Comparison of ENCODE assay signal across 13 cellular contexts in the genomic region with DNA sequence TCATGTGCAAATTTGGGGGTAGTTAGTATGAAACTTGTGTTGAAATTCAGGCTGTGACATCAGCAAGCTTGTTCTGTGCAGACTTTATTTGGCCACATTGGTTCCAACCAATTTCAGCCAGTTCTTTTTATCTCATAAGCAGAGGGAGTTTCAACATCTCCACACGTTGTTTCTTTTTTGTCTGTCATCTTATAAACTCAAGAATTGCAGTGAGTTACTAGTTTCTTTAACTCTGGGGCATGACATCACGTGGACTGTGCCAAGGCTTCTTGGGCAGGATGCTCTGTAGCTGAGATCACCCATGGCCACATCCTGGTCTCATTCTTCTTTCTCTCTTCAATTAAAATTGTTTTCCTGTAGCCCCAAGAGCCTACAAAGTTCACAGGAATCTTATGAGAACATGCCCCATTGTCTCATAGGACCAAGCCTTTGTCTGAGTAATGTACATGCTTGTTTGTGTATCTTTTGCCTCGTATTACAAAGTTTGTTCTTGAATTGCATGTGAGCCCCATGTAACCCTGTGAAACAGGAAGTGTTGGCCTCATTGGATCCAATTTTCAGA.
A peak's percentile ranks its signal among the peaks of the same experiment; 100 is the strongest.
DNase-seq lines count a peak whose midpoint lies in the region; ATAC-seq and TF ChIP-seq lines count a peak whose summit lies in the region.
"Had no signal": no experiment of that assay in that cellular context is flagged by ENCODE, and none has a peak within 500 bp of the region (broad histone marks: within the 10 kb centered on the region; RNA-seq: fewer than 3 reads in every experiment).

No MANE protein-coding gene starts in this region.

- peak overlapping the region; percentile 65 for H3K27ac Mint-ChIP-seq in chondrocyte (ENCODE audit: unreplicated experiment)
- no peak overlapping the region for H3K27ac Mint-ChIP-seq in activated naive CD8-positive, alpha-beta T cell treated with anti-CD3 and anti-CD28 coated beads, Interleukin-2, amount 50 U/mL, for 24 hours
- H3K27ac Mint-ChIP-seq: naive thymus-derived CD8-positive, alpha-beta T cell; stimulated activated naive CD8-positive, alpha-beta T cell treated with anti-CD3 and anti-CD28 coated beads, Interleukin-15, Interleukin-2, amounts not matched to agents 100 ng/mL and 50 ng/mL, for 24 hours had no signal

- H3K36me3 Mint-ChIP-seq in chondrocyte (ENCODE audit: low read depth) = no peaks in the 10 kb centered on the region
- H3K36me3 Mint-ChIP-seq in activated naive CD8-positive, alpha-beta T cell treated with anti-CD3 and anti-CD28 coated beads, Interleukin-2, amount 50 U/mL, for 24 hours (ENCODE audit: low read depth) = no peaks in the 10 kb centered on the region
- H3K36me3 Mint-ChIP-seq: naive thymus-derived CD8-positive, alpha-beta T cell had no signal

- intact Hi-C loops in left colon (cut with DNase I, micrococcal nuclease) = no loop called here

- no peak for ATAC-seq in activated naive CD8-positive, alpha-beta T cell treated with anti-CD3 and anti-CD28 coated beads, Interleukin-2, amount 50 U/mL, for 24 hours
- no peak for ATAC-seq in left colon
- ATAC-seq in GM19324 (IDR thresholded peaks at IDR 0.05; ENCODE audit: low FRiP score, unreplicated experiment) = no peak
- ATAC-seq: HepG2; naive thymus-derived CD8-positive, alpha-beta T cell had no signal

- H3K4me3 Mint-ChIP-seq in chondrocyte (ENCODE audit: unreplicated experiment) = no peak overlapping the region
- no peak overlapping the region for H3K4me3 Mint-ChIP-seq in activated naive CD8-positive, alpha-beta T cell treated with anti-CD3 and anti-CD28 coated beads, Interleukin-2, amount 50 U/mL, for 24 hours
- H3K4me3 Mint-ChIP-seq: naive thymus-derived CD8-positive, alpha-beta T cell; stimulated activated naive CD8-positive, alpha-beta T cell treated with anti-CD3 and anti-CD28 coated beads, Interleukin-15, Interleukin-2, amounts not matched to agents 100 ng/mL and 50 ng/mL, for 24 hours had no signal

- no peaks in the 10 kb centered on the region for H3K9me3 Mint-ChIP-seq in chondrocyte (ENCODE audit: low read depth)
- H3K9me3 Mint-ChIP-seq in activated naive CD8-positive, alpha-beta T cell treated with anti-CD3 and anti-CD28 coated beads, Interleukin-2, amount 50 U/mL, for 24 hours = no peaks in the 10 kb centered on the region
- H3K9me3 Mint-ChIP-seq: stimulated activated naive CD8-positive, alpha-beta T cell treated with anti-CD3 and anti-CD28 coated beads, Interleukin-15, Interleukin-2, amounts not matched to agents 100 ng/mL and 50 ng/mL, for 24 hours had no signal

- H3K27me3 Mint-ChIP-seq in chondrocyte (ENCODE audit: low read depth) = peaks cover 8% of the 10 kb centered on the region
- H3K27me3 Mint-ChIP-seq in activated naive CD8-positive, alpha-beta T cell treated with anti-CD3 and anti-CD28 coated beads, Interleukin-2, amount 50 U/mL, for 24 hours = peaks cover 3% of the 10 kb centered on the region

- H3K4me1 Mint-ChIP-seq in chondrocyte (ENCODE audit: low read depth) = peaks cover 7% of the 10 kb centered on the region
- H3K4me1 Mint-ChIP-seq in activated naive CD8-positive, alpha-beta T cell treated with anti-CD3 and anti-CD28 coated beads, Interleukin-2, amount 50 U/mL, for 24 hours = no peaks in the 10 kb centered on the region

- no peak for TF ChIP-seq CTCF in AG09319 (IDR thresholded peaks at IDR 0.05; ENCODE audit: low read depth, low read length)
- TF ChIP-seq CTCF in chondrocyte (IDR thresholded peaks at IDR 0.05) = no peak

- peak; percentile 72 for DNase-seq in AG09319 (ENCODE audit: extremely low read depth, low read depth)
- peak; percentile 96 for DNase-seq in HT1080 (ENCODE audit: low read depth)
- no peak for DNase-seq in chondrocyte (ENCODE audit: low spot score)
- peak; percentile 93 for DNase-seq in kidney tubule cell (ENCODE audit: low spot score)
- DNase-seq in activated naive CD8-positive, alpha-beta T cell treated with anti-CD3 and anti-CD28 coated beads, Interleukin-2, amount 50 U/mL, for 24 hours = no peak
- no peak for DNase-seq in activated naive CD4-positive, alpha-beta T cell (lab: John Stamatoyannopoulos, UW)
- DNase-seq in left colon = no peak
- DNase-seq: activated T-cell treated with anti-CD3 and anti-CD28 coated beads, Interleukin-2, amount 50 U/mL, for 48 hours; Caco-2; naive thymus-derived CD8-positive, alpha-beta T cell had no signal

Comparison
In these comparisons a context has a peak if more than half of its experiments do, and no peak if none do; other contexts are left out.
1. DNase-seq: peak in AG09319 (single experiment), HT1080 (single experiment) and kidney tubule cell (single experiment); none in chondrocyte (single experiment), activated naive CD8-positive, alpha-beta T cell treated with anti-CD3 and anti-CD28 coated beads, Interleukin-2, amount 50 U/mL, for 24 hours (single experiment), activated naive CD4-positive, alpha-beta T cell (0 of 4) and left colon (0 of 2).